13 cellular contexts compared by ENCODE assay signal in genomic region chr22:38163844-38164577, GRCh38. TPM values are rescaled to one million over a fixed set of nuclear protein-coding genes. Genes with fewer than 3 reads are reported as not detected.
DNase-seq lines count a peak whose midpoint lies in the region; ATAC-seq and TF ChIP-seq lines count a peak whose summit lies in the region.
"Had no signal": no experiment of that assay in that cellular context is flagged by ENCODE, and none has a peak within 500 bp of the region (broad histone marks: within the 10 kb centered on the region; RNA-seq: fewer than 3 reads in every experiment).

No MANE protein-coding gene starts in this region.

- H3K36me3 ChIP-seq in left lung, result peaks cover 0 to 4% of the 10 kb centered on the region in 2 donors

- DNase-seq in DMS53 treated with DMSO at 0.1 percent for 48 hours (lab: John Stamatoyannopoulos, UW; ENCODE audit: unreplicated experiment) (peak; percentile 24), amniotic epithelial cell (ENCODE audit: low read depth) (peak; percentile 25), kidney tubule cell (ENCODE audit: low spot score) (peak; percentile 66), renal cortical epithelial cell (ENCODE audit: low read depth) (peak; percentile 51), left lung (no peak)
- no peak for DNase-seq in effector CD4-positive, alpha-beta T cell
- DNase-seq: activated CD8-positive, alpha-beta memory T cell treated with anti-CD3 and anti-CD28 coated beads, Interleukin-2, amount 50 U/mL, for 48 hours; activated naive CD8-positive, alpha-beta T cell treated with anti-CD3 and anti-CD28 coated beads, Interleukin-2, amount 50 U/mL, for 24 hours; NCI-H1436; NCI-H748 treated with DMSO at 0.1 percent for 48 hours; spleen had no signal

- H3K9me3 ChIP-seq in left lung, result no peaks in the 10 kb centered on the region
- H3K9me3 ChIP-seq: spleen had no signal

- H3K4me1 ChIP-seq in left lung, result no peaks in the 10 kb centered on the region

- no peak overlapping the region for H3K4me3 ChIP-seq in left lung
- H3K4me3 ChIP-seq: spleen had no signal

- intact Hi-C loops in left lung (cut with DNase I), result no loop called here

- no peak for TF ChIP-seq CTCF in left lung (IDR thresholded peaks at IDR 0.05)

- H3K27me3 ChIP-seq in left lung, result no peaks in the 10 kb centered on the region
- H3K27me3 ChIP-seq: spleen had no signal

- H3K27ac ChIP-seq in left lung, result no peak overlapping the region

- ATAC-seq in left lung, result no peak
- ATAC-seq in GM18868 (IDR thresholded peaks at IDR 0.05; ENCODE audit: unreplicated experiment), result no peak
- no peak for ATAC-seq in GM21786 (IDR thresholded peaks at IDR 0.05; ENCODE audit: unreplicated experiment)
- ATAC-seq: activated naive CD8-positive, alpha-beta T cell treated with anti-CD3 and anti-CD28 coated beads, Interleukin-2, amount 50 U/mL, for 24 hours had no signal

RNA-seq across cellular contexts. Expression of gene PLA2G6, which starts 17.6 kb away (rescaled TPM):
- total RNA-seq in renal cortical epithelial cell (5.2 and 25.0 TPM in 2 replicates), left lung (10 to 100 TPM; 30.9 to 39.0 TPM)

RNA-seq across cellular contexts. Expression of gene MAFF, which starts 37.8 kb away (rescaled TPM):
- total RNA-seq in renal cortical epithelial cell, result 18.1 and 34.2 TPM in 2 replicates
- 10 to 100 TPM; 12.1 to 17.1 TPM for total RNA-seq in left lung

RNA-seq across cellular contexts. Expression of gene BAIAP2L2, which starts 53.5 kb away (rescaled TPM):
- total RNA-seq in renal cortical epithelial cell (0.85 and 1.9 TPM in 2 replicates), left lung (under 1 TPM; 0.34 to 0.35 TPM)

Comparison
In these comparisons a context has a peak if more than half of its experiments do, and no peak if none do; other contexts are left out.
1. DNase-seq: peak in DMS53 treated with DMSO at 0.1 percent for 48 hours (single experiment), amniotic epithelial cell (single experiment), kidney tubule cell (single experiment) and renal cortical epithelial cell (single experiment); none in left lung (0 of 2) and effector CD4-positive, alpha-beta T cell (single experiment).